ENCODE assay signal across 8 cellular contexts in the genomic region with DNA sequence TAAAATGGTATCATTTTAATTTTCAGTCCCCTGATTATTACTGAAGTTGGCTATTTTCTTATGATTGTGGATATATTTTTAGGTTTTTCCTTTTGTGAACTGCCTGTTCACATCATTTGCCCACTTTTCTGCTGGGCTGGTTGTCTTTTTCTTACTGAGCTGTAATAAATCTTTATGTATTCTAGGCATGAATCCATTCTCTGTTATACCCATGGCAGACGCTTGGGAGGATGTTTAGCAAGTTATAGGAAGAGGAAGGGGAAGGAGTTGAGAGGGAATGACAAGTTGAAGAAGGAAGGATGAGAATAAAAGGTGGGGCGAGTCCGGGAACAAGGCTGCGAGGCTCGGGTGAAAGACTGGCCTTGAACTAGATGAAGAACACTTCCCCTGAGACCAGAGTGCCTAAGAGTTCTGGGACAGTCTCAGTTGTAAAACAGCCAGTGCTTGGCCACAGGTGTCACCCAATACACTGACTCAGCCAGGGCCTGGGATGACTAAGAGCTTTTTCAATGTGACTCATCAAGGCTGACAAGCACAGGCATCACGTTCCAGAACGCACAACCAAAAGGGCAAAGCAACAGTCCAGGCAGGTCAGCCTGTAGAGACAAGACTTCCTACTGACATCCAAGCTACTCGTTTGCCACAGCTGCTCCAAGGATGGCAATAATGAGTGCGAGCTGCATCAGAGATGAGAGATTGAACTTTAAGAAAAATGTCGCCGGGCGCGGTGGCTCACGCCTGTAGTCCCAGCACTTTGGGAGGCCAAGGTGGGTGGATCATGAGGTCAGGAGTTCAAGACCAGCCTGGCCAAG. TPM values are rescaled to one million over a fixed set of nuclear protein-coding genes. Genes with fewer than 3 reads are reported as not detected.
A peak's percentile ranks its signal among the peaks of the same experiment; 100 is the strongest.
DNase-seq lines count a peak whose midpoint lies in the region; ATAC-seq, FAIRE-seq and TF ChIP-seq lines count a peak whose summit lies in the region.

No MANE protein-coding gene starts in this region.

- intact Hi-C loops in PC-9 (cut with micrococcal nuclease; ENCODE audit: unreplicated experiment) (loop anchor here (1.0 kb wide), 1 partner anchor 79 kb away; no protein-coding TSS in a partner anchor), mucosa of descending colon (cut with DNase I, micrococcal nuclease) (no loop called here)

- H3K4me1 ChIP-seq in PC-9 (replicated peaks; ENCODE audit: insufficient read depth) (peaks cover 35% of the 10 kb centered on the region), mucosa of descending colon (ENCODE audit: low read depth) (no peaks in the 10 kb centered on the region)

- in situ Hi-C loops in astrocyte of the cerebellum (cut with HindIII; ENCODE audit: low sequenced_read_pairs) = no loop called here

- peak overlapping the region; percentile 9; the same call in 1 of the 2 replicates for H3K27ac ChIP-seq in 22Rv1
- H3K27ac ChIP-seq in PC-9 = peak overlapping the region; percentile 86

- H3K36me3 ChIP-seq in PC-9 (ENCODE audit: low read depth) (no peaks in the 10 kb centered on the region), mucosa of descending colon (ENCODE audit: low read depth) (no peaks in the 10 kb centered on the region)

- FAIRE-seq in D721Med (lab: Jason Lieb, UNC) = no peak

- H3K27me3 ChIP-seq in PC-9 (ENCODE audit: insufficient read depth, low read depth) = no peaks in the 10 kb centered on the region

- H3K79me2 ChIP-seq in PC-9 (ENCODE audit: low read depth) = no peaks in the 10 kb centered on the region

- peaks cover 15% of the 10 kb centered on the region; the same call in 1 of the 2 replicates for H3F3A ChIP-seq in PC-9 (ENCODE audit: insufficient read depth, low read depth)

- ATAC-seq in GM18517 (IDR thresholded peaks at IDR 0.05; ENCODE audit: unreplicated experiment) (peak; percentile 90), HG03039 (IDR thresholded peaks at IDR 0.05; ENCODE audit: unreplicated experiment) (peak; percentile 83), mucosa of descending colon (peak; percentile 98)

- DNase-seq in PC-9 (peak; percentile 90 to 96), astrocyte of the cerebellum (ENCODE audit: low read depth) (peak; percentile 62), mucosa of descending colon (peak in 2 of 3 donors; percentile 32 to 33), pons (ENCODE audit: low spot score) (no peak), D721Med (ENCODE audit: insufficient read length, low spot score) (no peak)

- peak overlapping the region; percentile 61 for H3K4me2 ChIP-seq in PC-9

- H2AFZ ChIP-seq in PC-9 = no peak overlapping the region

- POLR2A ChIA-PET in PC-9 (lab: Charles Lee; ENCODE audit: unreplicated experiment) = interaction anchor here (0.6 to 0.9 kb wide), 8 partner anchors 32 to 454 kb away, joined by 3 to 18 read pairs (median 4); no protein-coding TSS in a partner anchor

- H3K9me3 ChIP-seq in PC-9 (ENCODE audit: insufficient read depth, low read depth) (no peaks in the 10 kb centered on the region), mucosa of descending colon (no peaks in the 10 kb centered on the region)

- H3K9me2 ChIP-seq in PC-9 (ENCODE audit: insufficient read depth) = no peaks in the 10 kb centered on the region

- no peak for TF ChIP-seq CTCF in 22Rv1 (IDR thresholded peaks at IDR 0.05)
- no peak; the same call in 1 of the 2 replicates for TF ChIP-seq CTCF in PC-9 (conservative IDR thresholded peaks at IDR 0.05)
- TF ChIP-seq CTCF in astrocyte of the cerebellum (IDR thresholded peaks at IDR 0.05; ENCODE audit: low read depth, low read length, missing control alignments) = no peak
- no peak for TF ChIP-seq CTCF in mucosa of descending colon (IDR thresholded peaks at IDR 0.05)
- no peak for TF ChIP-seq CTCF in D721Med (IDR thresholded peaks at IDR 0.05; ENCODE audit: insufficient read depth, missing control alignments)

- CTCF ChIA-PET in PC-9 (lab: Charles Lee) = interaction anchor here (0.7 kb wide), 1 partner anchor 163 kb away, joined by 3 read pairs; no protein-coding TSS in a partner anchor

- H4K20me1 ChIP-seq in PC-9 (ENCODE audit: insufficient read depth) = no peaks in the 10 kb centered on the region

- BruUV-seq in PC-9 (replicated peaks; lab: Mats Ljungman, UMichigan) = TSS peak; percentile 99

- no peak overlapping the region; the same call in 1 of the 2 replicates for H3K4me3 ChIP-seq in PC-9
- no peak overlapping the region for H3K4me3 ChIP-seq in astrocyte of the cerebellum (ENCODE audit: low read depth, low read length)
- no peak overlapping the region for H3K4me3 ChIP-seq in mucosa of descending colon

RNA-seq across cellular contexts. Expression of a gene that starts 35.2 kb away (rescaled TPM):
- total RNA-seq in PC-9 (2021) = 13.8 and 26.6 TPM in 2 replicates
- 10 to 100 TPM; 20.3 to 29.1 (median 27.8) TPM for total RNA-seq in mucosa of descending colon

RNA-seq across cellular contexts. Expression of a gene that starts 48.8 kb away (rescaled TPM):
- total RNA-seq in PC-9 (2021) (42.1 and 42.9 TPM in 2 replicates), mucosa of descending colon (10 to 100 TPM; 24.9 to 27.2 (median 27.2) TPM)

Comparison
In these comparisons a context has a peak if more than half of its experiments do, and no peak if none do; other contexts are left out.
1. DNase-seq: peak in PC-9 (2 of 2), astrocyte of the cerebellum (single experiment) and mucosa of descending colon (2 of 3); none in pons (single experiment) and D721Med (single experiment).
2. Peak in every context shown above with its lines, with median percentiles within 50 percentile points of each other: ATAC-seq.